Comparison of ENCODE assay signal across 1 cellular context in genomic region chr13:25281193-25281936, GRCh38.
TF ChIP-seq lines count a peak whose summit lies in the region.

No MANE protein-coding gene starts in this region.

TF ChIP-seq in GM12878, 131 proteins besides CTCF, POLR2A, EP300 and RAD21:
- TF ChIP-seq DPF2 (IDR thresholded peaks at IDR 0.05) (no peak), E2F8 (IDR thresholded peaks at IDR 0.05; ENCODE audit: low read depth, partially characterized antibody) (no peak), IKZF2 (IDR thresholded peaks at IDR 0.05) (peak; percentile 45 to 55; a peak in 3 of 4 replicates), IKZF1 (conservative IDR thresholded peaks at IDR 0.05) (peak; percentile 24; the same call in 1 of the 2 replicates), ATF2 (IDR thresholded peaks at IDR 0.05; ENCODE audit: low read length) (no peak), MAX (IDR thresholded peaks at IDR 0.05; ENCODE audit: low read depth, low read length) (no peak), PAX5 (IDR thresholded peaks at IDR 0.05; ENCODE audit: borderline replicate concordance, low read depth, low read length) (peak; percentile 64; the same call in 1 of the 2 replicates), STAT1 (conservative IDR thresholded peaks at IDR 0.05) (no peak), SP1 (IDR thresholded peaks at IDR 0.05; ENCODE audit: low read depth, low read length) (no peak), STAT3 (IDR thresholded peaks at IDR 0.05; ENCODE audit: low read depth, low read length) (no peak), CBFB (IDR thresholded peaks at IDR 0.05; ENCODE audit: low read depth) (0 out of 2 replicates have a peak, but pooled peaks have one; percentile 27), SIN3A (IDR thresholded peaks at IDR 0.05; ENCODE audit: low read depth, low read length) (no peak), NRF1 (conservative IDR thresholded peaks at IDR 0.05; ENCODE audit: low read depth, low read length) (no peak), SUZ12 (IDR thresholded peaks at IDR 0.05; ENCODE audit: unreplicated experiment) (no peak), FOXM1 (IDR thresholded peaks at IDR 0.05; ENCODE audit: low read depth, low read length) (no peak), CHD4 (IDR thresholded peaks at IDR 0.05) (no peak), BRCA1 (IDR thresholded peaks at IDR 0.05; ENCODE audit: low read depth, low read length) (no peak), KAT2A (conservative IDR thresholded peaks at IDR 0.05; ENCODE audit: control insufficient read depth, low read depth, low read length) (no peak), POU2F2 (IDR thresholded peaks at IDR 0.05; ENCODE audit: borderline replicate concordance, low read depth, low read length) (0 out of 3 replicates have a peak, but pooled peaks have one; percentile 29), ZBTB4 (CRISPR knock-in tag; IDR thresholded peaks at IDR 0.05) (no peak), SMAD5 (IDR thresholded peaks at IDR 0.05; ENCODE audit: low read depth) (no peak), GATAD2B (conservative IDR thresholded peaks at IDR 0.05; ENCODE audit: low read depth) (no peak), POLR2AphosphoS2 (IDR thresholded peaks at IDR 0.05; ENCODE audit: low read depth, low read length) (no peak), ESRRA (IDR thresholded peaks at IDR 0.05; ENCODE audit: low read length) (no peak), ZBTB11 (CRISPR knock-in tag; IDR thresholded peaks at IDR 0.05) (no peak), TBL1XR1 (IDR thresholded peaks at IDR 0.05; ENCODE audit: low read depth, low read length) (no peak), PML (IDR thresholded peaks at IDR 0.05; ENCODE audit: low read length) (no peak), ZNF687 (IDR thresholded peaks at IDR 0.05) (no peak), NKRF (conservative IDR thresholded peaks at IDR 0.05) (no peak), RUNX3 (IDR thresholded peaks at IDR 0.05; ENCODE audit: low read length) (0 out of 2 replicates have a peak, but pooled peaks have one; percentile 23), EED (IDR thresholded peaks at IDR 0.05; ENCODE audit: low read depth) (peak; percentile 81), SREBF2 (IDR thresholded peaks at IDR 0.05; ENCODE audit: low read length) (no peak), ATF3 (IDR thresholded peaks at IDR 0.05; ENCODE audit: borderline replicate concordance, extremely low read depth, low read depth, low read length) (no peak), SREBF1 (IDR thresholded peaks at IDR 0.05; ENCODE audit: low read length) (no peak), CHD2 (IDR thresholded peaks at IDR 0.05; ENCODE audit: borderline replicate concordance, low read depth, low read length) (no peak), RFX5 (IDR thresholded peaks at IDR 0.05; ENCODE audit: low read depth, low read length) (no peak), HDAC2 (IDR thresholded peaks at IDR 0.05) (no peak), ZBTB33 (IDR thresholded peaks at IDR 0.05) (no peak), LARP7 (IDR thresholded peaks at IDR 0.05) (no peak), RB1 (IDR thresholded peaks at IDR 0.05; ENCODE audit: borderline replicate concordance) (no peak), HSF1 (IDR thresholded peaks at IDR 0.05; ENCODE audit: low read depth, low read length) (no peak), ZNF274 (IDR thresholded peaks at IDR 0.05; ENCODE audit: insufficient read depth, insufficient read length) (no peak)
TF ChIP-seq in GM12878: peak in this region for 7.
